ENCODE assay signal across 19 cellular contexts in genomic region chr20:49589747-49590146, GRCh38. TPM values are rescaled to one million over a fixed set of nuclear protein-coding genes. Genes with fewer than 3 reads are reported as not detected.
DNase-seq lines count a peak whose midpoint lies in the region; ATAC-seq and TF ChIP-seq lines count a peak whose summit lies in the region.
"Had no signal": no experiment of that assay in that cellular context is flagged by ENCODE, and none has a peak within 500 bp of the region (broad histone marks: within the 10 kb centered on the region; RNA-seq: fewer than 3 reads in every experiment).

No MANE protein-coding gene starts in this region.

- peaks cover 3% of the 10 kb centered on the region for H3K36me3 Mint-ChIP-seq in central memory CD8-positive, alpha-beta T cell (ENCODE audit: insufficient read depth)

- WGBS in mammary epithelial cell (ENCODE audit: low coverage, missing lambda C conversion rate), result 72% methylated on average over 6 of the region's 6 CpGs
- WGBS in ovary, 3 donors, result 86 to 90% (median 89%) methylated on average over 6 of the region's 6 CpGs

- H3K9me3 Mint-ChIP-seq in central memory CD8-positive, alpha-beta T cell, result no peaks in the 10 kb centered on the region
- H3K9me3 Mint-ChIP-seq: GM23338, immature natural killer cell had no signal

- no peaks in the 10 kb centered on the region for H3K4me1 ChIP-seq in breast epithelium
- H3K4me1 ChIP-seq in mammary epithelial cell (ENCODE audit: insufficient read depth, low read length), result no peaks in the 10 kb centered on the region
- H3K4me1 ChIP-seq in PC-9 (replicated peaks; ENCODE audit: insufficient read depth), result peaks cover 95% of the 10 kb centered on the region
- peaks cover 13% of the 10 kb centered on the region for H3K4me1 ChIP-seq in ovary (ENCODE audit: insufficient read depth)

- H3K4me3 ChIP-seq in breast epithelium (no peak overlapping the region), mammary epithelial cell (replicated peaks in 1 of 3; ENCODE audit: insufficient read depth in 1 of 3, low read depth in 2 of 3, low read length in 3 of 3) (no peak overlapping the region), PC-9 (no peak overlapping the region), ovary (no peak overlapping the region)
- H3K4me3 ChIP-seq: GM23338, MG63, pancreas, tibial nerve had no signal

- intact Hi-C loops in breast epithelium (cut with DNase I; ENCODE audit: low total_unique reads) (no loop called here), mammary epithelial cell (cut with micrococcal nuclease) (no loop called here), PC-9 (cut with micrococcal nuclease; ENCODE audit: unreplicated experiment) (no loop called here), ovary (cut with DNase I) (no loop called here)

- peaks cover 12% of the 10 kb centered on the region for H3K27me3 Mint-ChIP-seq in central memory CD8-positive, alpha-beta T cell

- H2AFZ ChIP-seq in mammary epithelial cell (ENCODE audit: low read depth, low read length) (no peak overlapping the region), PC-9 (no peak overlapping the region)

- BruUV-seq in mammary epithelial cell (replicated peaks; lab: Mats Ljungman, UMichigan) (no TSS peak), PC-9 (replicated peaks; lab: Mats Ljungman, UMichigan) (no TSS peak)

- H4K20me1 ChIP-seq in mammary epithelial cell (ENCODE audit: insufficient read depth, low read length) (no peaks in the 10 kb centered on the region), PC-9 (ENCODE audit: insufficient read depth) (no peaks in the 10 kb centered on the region)

- peak overlapping the region; percentile 17 to 48 for H3K27ac ChIP-seq in breast epithelium
- no peak overlapping the region for H3K27ac ChIP-seq in mammary epithelial cell (ENCODE audit: insufficient read depth, low read depth, low read length)
- H3K27ac ChIP-seq in PC-9, result peak overlapping the region; percentile 98
- peak overlapping the region; percentile 16 to 68 for H3K27ac ChIP-seq in ovary
- H3K27ac ChIP-seq: brain microvascular endothelial cell, pancreas had no signal

- in situ Hi-C loops in mammary epithelial cell (cut with MboI; ENCODE audit: low sequenced_read_pairs in 2 of 2), result no loop called here

- H3K4me2 ChIP-seq in mammary epithelial cell (ENCODE audit: insufficient read depth, low read depth, low read length), result no peak overlapping the region
- H3K4me2 ChIP-seq in PC-9, result peak overlapping the region; percentile 81
- H3K4me2 ChIP-seq: GM23338 had no signal

- TF ChIP-seq EP300 in ovary (IDR thresholded peaks at IDR 0.05), result no peak

- H3K9me3 ChIP-seq in breast epithelium (no peaks in the 10 kb centered on the region), mammary epithelial cell (replicated peaks; ENCODE audit: insufficient read depth, low read length) (no peaks in the 10 kb centered on the region), PC-9 (ENCODE audit: insufficient read depth, low read depth) (no peaks in the 10 kb centered on the region), ovary (no peaks in the 10 kb centered on the region)
- H3K9me3 ChIP-seq: MG63, pancreas, tibial nerve had no signal

- H3F3A ChIP-seq in PC-9 (ENCODE audit: insufficient read depth, low read depth), result peaks cover 88% of the 10 kb centered on the region

- H3K36me3 ChIP-seq in breast epithelium (no peaks in the 10 kb centered on the region), mammary epithelial cell (ENCODE audit: insufficient read depth, low read length) (no peaks in the 10 kb centered on the region), PC-9 (ENCODE audit: low read depth) (no peaks in the 10 kb centered on the region), ovary (no peaks in the 10 kb centered on the region)
- H3K36me3 ChIP-seq: brain microvascular endothelial cell, MG63, pancreas, tibial nerve had no signal

- DNase-seq in breast epithelium (ENCODE audit: low spot score in 2 of 2) (no peak), mammary epithelial cell (no peak), PC-9 (no peak), ovary (peak in 1 of 5 donors; percentile 28), iPS-NIHi11 (ENCODE audit: low spot score) (no peak), T-helper 9 cell (no peak), midbrain (lab: John Stamatoyannopoulos, UW) (no peak)
- DNase-seq in central memory CD8-positive, alpha-beta T cell (ENCODE audit: low spot score in 2 of 2), result no peak
- DNase-seq: brain microvascular endothelial cell; cortex of kidney; immature natural killer cell; MG63; NCI-H1436 treated with DMSO at 0.1 percent for 48 hours; NCI-H526; pancreas; RPMI8226; stimulated activated naive CD4-positive, alpha-beta T cell had no signal

- no peak overlapping the region for H3K4me3 Mint-ChIP-seq in central memory CD8-positive, alpha-beta T cell
- H3K4me3 Mint-ChIP-seq: GM23338 had no signal

- H3K79me2 ChIP-seq in mammary epithelial cell (ENCODE audit: insufficient read depth, low read length) (no peaks in the 10 kb centered on the region), PC-9 (ENCODE audit: low read depth) (peaks cover 19% of the 10 kb centered on the region; the same call in 1 of the 2 replicates)

- H3K4me1 Mint-ChIP-seq in central memory CD8-positive, alpha-beta T cell, result peaks cover 34% of the 10 kb centered on the region

- H3K9me2 ChIP-seq in PC-9 (ENCODE audit: insufficient read depth), result no peaks in the 10 kb centered on the region

- TF ChIP-seq POLR2A in breast epithelium (IDR thresholded peaks at IDR 0.05) (no peak), ovary (IDR thresholded peaks at IDR 0.05) (no peak)

- H3K27me3 ChIP-seq in breast epithelium, result no peaks in the 10 kb centered on the region
- peaks cover 3% of the 10 kb centered on the region for H3K27me3 ChIP-seq in mammary epithelial cell (ENCODE audit: insufficient read depth, low read length)
- H3K27me3 ChIP-seq in PC-9 (ENCODE audit: insufficient read depth, low read depth), result no peaks in the 10 kb centered on the region
- H3K27me3 ChIP-seq in ovary, result no peaks in the 10 kb centered on the region
- H3K27me3 ChIP-seq: brain microvascular endothelial cell, MG63, pancreas, tibial nerve had no signal

- POLR2A ChIA-PET in PC-9 (lab: Charles Lee; ENCODE audit: unreplicated experiment), result interaction anchor here (0.7 kb wide), 1 partner anchor 525 kb away, joined by 14 read pairs; no protein-coding TSS in a partner anchor

- CTCF ChIA-PET in mammary epithelial cell (lab: Charles Lee; ENCODE audit: low non-redundant PET) (no interaction called here), PC-9 (lab: Charles Lee) (interaction anchor here (0.6 kb wide), 1 partner anchor 18 kb away, joined by 3 read pairs; no protein-coding TSS in a partner anchor)

- dilution Hi-C loops in mammary epithelial cell (cut with HindIII; ENCODE audit: low sequenced_read_pairs), result no loop called here

- no peak overlapping the region for H3K9ac ChIP-seq in mammary epithelial cell (ENCODE audit: insufficient read depth, low read length)

- TF ChIP-seq CTCF in breast epithelium (IDR thresholded peaks at IDR 0.05), result no peak
- no peak for TF ChIP-seq CTCF in mammary epithelial cell (conservative IDR thresholded peaks at IDR 0.05 in 1 of 2, IDR thresholded peaks at IDR 0.05 in 1 of 2; ENCODE audit: extremely low read depth in 1 of 2, insufficient read depth in 1 of 2, low read depth in 1 of 2, low read length in 2 of 2)
- TF ChIP-seq CTCF in PC-9 (conservative IDR thresholded peaks at IDR 0.05), result no peak
- TF ChIP-seq CTCF in ovary (IDR thresholded peaks at IDR 0.05), result no peak

- H3K27ac Mint-ChIP-seq in central memory CD8-positive, alpha-beta T cell (ENCODE audit: low read depth), result peak overlapping the region; percentile 29
- H3K27ac Mint-ChIP-seq: GM23338, immature natural killer cell had no signal

- ATAC-seq in central memory CD8-positive, alpha-beta T cell (replicated peaks; ENCODE audit: extremely low read depth, poor library complexity, severe bottlenecking), result no peak
- ATAC-seq: GM23338, pancreas had no signal

RNA-seq across cellular contexts. Expression of gene PTGIS, which starts 21.8 kb away (rescaled TPM):
- total RNA-seq in breast epithelium, result 10 to 100 TPM; 38.7 to 41.7 (median 41.0) TPM
- total RNA-seq in mammary epithelial cell, result under 1 TPM in 1 of 2 donors, not detected in 1; 0.17 TPM
- polyA plus RNA-seq in mammary epithelial cell, result not detected
- not detected for polyA minus RNA-seq in mammary epithelial cell
- 26.9 and 30.3 TPM in 2 replicates for total RNA-seq in PC-9 (2021)
- total RNA-seq in ovary, result 100 to 1,000 TPM in 5 of 7 donors, 10 to 100 TPM in 2; 38.3 to 221 (median 160) TPM
- polyA plus RNA-seq in ovary, result 100 to 1,000 TPM in 1 of 2 donors, 10 to 100 TPM in 1; 42.4 to 130 TPM
- polyA plus RNA-seq: immature natural killer cell had no signal

Comparison
In these comparisons a context has a peak if more than half of its experiments do, and no peak if none do; other contexts are left out.
1. RNA of gene PTGIS, which starts 21.8 kb away (total RNA-seq): 38.3 to 221 TPM in ovary, 38.7 to 41.7 TPM in breast epithelium and 26.9 to 30.3 TPM in PC-9; 0.17 TPM in mammary epithelial cell; every median in the first group is over 10 times any median in the second.